8 cellular contexts compared by ENCODE assay signal in the genomic region with DNA sequence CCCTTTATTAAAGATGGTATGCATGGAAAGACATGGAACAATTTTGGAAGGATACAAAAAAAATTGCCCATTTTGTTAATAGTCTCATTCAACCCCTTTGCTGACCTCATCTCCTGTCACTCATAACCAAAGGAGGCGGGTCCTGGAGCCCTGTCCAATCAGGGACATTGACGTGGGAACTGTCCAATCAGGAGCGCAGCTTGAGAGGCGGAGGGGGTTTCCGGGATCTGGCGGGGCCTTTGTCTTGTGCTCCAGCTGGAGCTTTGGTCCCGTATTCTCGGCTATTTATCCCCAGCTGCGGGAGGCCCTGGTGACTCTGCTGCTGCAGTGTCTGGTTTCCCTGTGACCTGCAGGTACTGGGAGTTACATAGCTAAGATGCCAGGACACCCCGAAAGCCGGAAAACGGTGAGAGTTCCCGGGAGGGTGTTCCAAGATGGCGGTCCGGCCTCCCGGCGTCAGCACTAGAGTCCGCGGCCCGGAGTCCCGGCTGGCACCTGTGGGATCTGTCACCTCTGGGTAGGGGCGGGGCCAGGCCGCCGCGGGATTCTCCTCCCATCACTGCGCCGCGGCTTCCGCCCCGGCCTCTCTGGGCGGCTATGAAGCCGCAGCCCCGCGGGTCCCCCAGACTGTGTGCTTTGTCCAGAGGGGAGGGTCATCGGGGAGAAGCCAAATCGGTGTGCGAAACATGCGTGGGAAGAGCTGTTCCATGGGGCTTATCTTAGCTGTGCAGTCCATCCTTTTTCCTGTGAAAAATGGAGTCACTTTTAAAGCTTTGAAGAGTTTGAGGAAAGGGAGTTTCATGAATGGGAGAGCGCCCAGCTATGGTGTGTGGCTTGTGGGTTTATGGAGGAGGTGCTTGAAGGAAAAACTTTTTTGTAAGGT. TPM values are rescaled to one million over a fixed set of nuclear protein-coding genes. Genes with fewer than 3 reads are reported as not detected.
DNase-seq lines count a peak whose midpoint lies in the region; ATAC-seq lines count a peak whose summit lies in the region.

A gene (plus strand): TSS at position 238 of the 883 bp plus-strand sequence. CDS start 87,436 bp downstream, outside the sequence.

- H3K27ac Mint-ChIP-seq in dendritic cell treated with granulocyte-macrophage colony-stimulating factor and Interleukin-4, amounts not matched to agents 40 ng/mL and 50 ng/mL, for 4 days, result peak within 1 kb of the TSS; percentile 93

- peak within 1 kb of the TSS; percentile 91 for H3K4me3 Mint-ChIP-seq in dendritic cell treated with granulocyte-macrophage colony-stimulating factor and Interleukin-4, amounts not matched to agents 40 ng/mL and 50 ng/mL, for 4 days

- H3K27me3 Mint-ChIP-seq in dendritic cell treated with granulocyte-macrophage colony-stimulating factor and Interleukin-4, amounts not matched to agents 40 ng/mL and 50 ng/mL, for 4 days, result peaks cover 37% of the 10 kb centered on the region

- H3K4me1 Mint-ChIP-seq in dendritic cell treated with granulocyte-macrophage colony-stimulating factor and Interleukin-4, amounts not matched to agents 40 ng/mL and 50 ng/mL, for 4 days (ENCODE audit: low read depth), result peaks cover 22% of the 10 kb centered on the region

- intact Hi-C loops in dendritic cell treated with granulocyte-macrophage colony-stimulating factor and Interleukin-4, amounts not matched to agents 40 ng/mL and 50 ng/mL, for 4 days (cut with micrococcal nuclease), result loop anchor here (1.0 to 10.0 kb wide), 3 partner anchors 21 to 841 kb away; a partner anchor contains a TSS

- DNase-seq in C1 segment of cervical spinal cord (lab: John Stamatoyannopoulos, UW) (peak; percentile 41 to 91 (median 82)), NCI-H69 (lab: John Stamatoyannopoulos, UW) (peak; percentile 97), left lobe of liver (ENCODE audit: low spot score) (peak; percentile 88)
- DNase-seq in activated CD4-positive, alpha-beta T cell treated with anti-CD3 and anti-CD28 coated beads, Interleukin-2, amount 50 U/mL, for 1 hour, result peak; percentile 81
- peak; percentile 89 to 90 for DNase-seq in stimulated activated CD4-positive, alpha-beta T cell treated with anti-CD3 and anti-CD28 coated beads, Interleukin-2, amount 100 ng/mL, for 24 hours

- peaks cover 32% of the 10 kb centered on the region for H3K36me3 Mint-ChIP-seq in dendritic cell treated with granulocyte-macrophage colony-stimulating factor and Interleukin-4, amounts not matched to agents 40 ng/mL and 50 ng/mL, for 4 days (ENCODE audit: low read depth)

- H3K9me3 Mint-ChIP-seq in dendritic cell treated with granulocyte-macrophage colony-stimulating factor and Interleukin-4, amounts not matched to agents 40 ng/mL and 50 ng/mL, for 4 days, result peaks cover 36% of the 10 kb centered on the region

- ATAC-seq in GM19372 (IDR thresholded peaks at IDR 0.05; ENCODE audit: low read depth, unreplicated experiment) (peak; percentile 86), HG03521 (IDR thresholded peaks at IDR 0.05; ENCODE audit: unreplicated experiment) (peak; percentile 95), left lobe of liver (peak; percentile 96)

RNA-seq across cellular contexts. Expression of the gene that starts here (rescaled TPM):
- 2.5 TPM for total RNA-seq in left lobe of liver

Comparison
In these comparisons a context has a peak if more than half of its experiments do, and no peak if none do; other contexts are left out.
1. Peak in every context shown above with its lines: DNase-seq and ATAC-seq.